ENCODE assay signal across 26 cellular contexts in genomic region chr7:17016402-17017010, GRCh38.
A peak's percentile ranks its signal among the peaks of the same experiment; 100 is the strongest.
DNase-seq lines count a peak whose midpoint lies in the region; FAIRE-seq and TF ChIP-seq lines count a peak whose summit lies in the region.
"Had no signal": no experiment of that assay in that cellular context is flagged by ENCODE, and none has a peak within 500 bp of the region (broad histone marks: within the 10 kb centered on the region; RNA-seq: fewer than 3 reads in every experiment).

No MANE protein-coding gene starts in this region.

- no peaks in the 10 kb centered on the region for H3K9me3 Mint-ChIP-seq in HFFc6
- no peaks in the 10 kb centered on the region for H3K9me3 Mint-ChIP-seq in astrocyte (ENCODE audit: unreplicated experiment)
- peaks cover 4% of the 10 kb centered on the region for H3K9me3 Mint-ChIP-seq in mesothelial cell of epicardium
- no peaks in the 10 kb centered on the region for H3K9me3 Mint-ChIP-seq in activated naive CD8-positive, alpha-beta T cell treated with anti-CD3 and anti-CD28 coated beads for 36 hours
- H3K9me3 Mint-ChIP-seq: activated CD4-positive, alpha-beta T cell treated with anti-CD3 and anti-CD28 coated beads, Interleukin-2, amount 10 ng/mL, durations not matched to agents 24 days and 14 days; central memory CD8-positive, alpha-beta T cell; IgD-negative memory B cell; natural killer cell had no signal

- DNase-seq in HFFc6 (no peak), astrocyte (ENCODE audit: low read depth) (no peak), mesothelial cell of epicardium (ENCODE audit: low spot score in 2 of 2, unreplicated experiment in 2 of 2) (no peak), GM12891 (ENCODE audit: insufficient read length, low spot score) (no peak), UCSD-AML1 (lab: John Stamatoyannopoulos, UW; ENCODE audit: unreplicated experiment) (no peak)
- no peak for DNase-seq in activated naive CD8-positive, alpha-beta T cell treated with anti-CD3 and anti-CD28 coated beads for 36 hours
- DNase-seq: activated CD4-positive, alpha-beta T cell treated with anti-CD3 and anti-CD28 coated beads, Interleukin-2, amount 10 ng/mL, durations not matched to agents 24 days and 14 days; activated effector memory CD4-positive, alpha-beta T cell treated with anti-CD3 and anti-CD28 coated beads, Interleukin-2, amount 50 U/mL, for 16 hours; heart left ventricle; natural killer cell; NCI-H1092 treated with DMSO at 0.1 percent for 48 hours; NCI-H187; NCI-H446 treated with DMSO at 0.1 percent for 48 hours; NCI-H82; ovary; SHP77 treated with DMSO at 0.1 percent for 48 hours; spleen; stimulated activated CD4-positive, alpha-beta T cell treated with anti-CD3 and anti-CD28 coated beads, Interleukin-2, amount 100 ng/mL, for 24 hours; stimulated activated naive CD8-positive, alpha-beta T cell treated with anti-CD3 and anti-CD28 coated beads, Interleukin-15, Interleukin-2, amounts not matched to agents 100 U/mL and 50 U/mL, for 24 hours had no signal

- no peak overlapping the region for H2AFZ ChIP-seq in astrocyte (ENCODE audit: low read depth, low read length)

- TF ChIP-seq CTCF in HFFc6 (IDR thresholded peaks at IDR 0.05) = no peak
- no peak for TF ChIP-seq CTCF in astrocyte (IDR thresholded peaks at IDR 0.05; ENCODE audit: insufficient read depth, low read depth, low read length)
- TF ChIP-seq CTCF in mesothelial cell of epicardium (IDR thresholded peaks at IDR 0.05; ENCODE audit: unreplicated experiment) = no peak

- peak overlapping the region; percentile 20; the same call in 1 of the 2 replicates for H3K27ac Mint-ChIP-seq in HFFc6
- H3K27ac Mint-ChIP-seq in astrocyte (ENCODE audit: unreplicated experiment) = no peak overlapping the region
- H3K27ac Mint-ChIP-seq in mesothelial cell of epicardium = peak overlapping the region; percentile 76
- no peak overlapping the region for H3K27ac Mint-ChIP-seq in activated naive CD8-positive, alpha-beta T cell treated with anti-CD3 and anti-CD28 coated beads for 36 hours
- H3K27ac Mint-ChIP-seq: activated CD4-positive, alpha-beta T cell treated with anti-CD3 and anti-CD28 coated beads, Interleukin-2, amount 10 ng/mL, durations not matched to agents 24 days and 14 days; IgD-negative memory B cell had no signal

- H3K4me1 ChIP-seq in astrocyte (ENCODE audit: insufficient read depth, low read length) (peaks cover 8% of the 10 kb centered on the region), thymus (ENCODE audit: control insufficient read depth, insufficient read depth, low read length) (no peaks in the 10 kb centered on the region)
- H3K4me1 ChIP-seq: vagina had no signal

- H3K4me2 ChIP-seq in astrocyte (ENCODE audit: low read length) = no peak overlapping the region

- H3K27ac ChIP-seq in astrocyte (ENCODE audit: low read depth, low read length) (peak overlapping the region; percentile 17), thymus (ENCODE audit: low read depth) (peak overlapping the region; percentile 15)
- H3K27ac ChIP-seq: ovary, vagina had no signal

- H3K4me3 Mint-ChIP-seq in HFFc6 (no peak overlapping the region), astrocyte (ENCODE audit: unreplicated experiment) (no peak overlapping the region), mesothelial cell of epicardium (no peak overlapping the region)
- no peak overlapping the region for H3K4me3 Mint-ChIP-seq in activated naive CD8-positive, alpha-beta T cell treated with anti-CD3 and anti-CD28 coated beads for 36 hours
- H3K4me3 Mint-ChIP-seq: activated CD4-positive, alpha-beta T cell treated with anti-CD3 and anti-CD28 coated beads, Interleukin-2, amount 10 ng/mL, durations not matched to agents 24 days and 14 days; central memory CD8-positive, alpha-beta T cell; natural killer cell had no signal

- H3K27me3 Mint-ChIP-seq in HFFc6 (ENCODE audit: insufficient read depth) (no peaks in the 10 kb centered on the region), astrocyte (ENCODE audit: low read depth, unreplicated experiment) (no peaks in the 10 kb centered on the region), mesothelial cell of epicardium (ENCODE audit: low read depth) (no peaks in the 10 kb centered on the region)
- H3K27me3 Mint-ChIP-seq in activated naive CD8-positive, alpha-beta T cell treated with anti-CD3 and anti-CD28 coated beads for 36 hours = no peaks in the 10 kb centered on the region
- H3K27me3 Mint-ChIP-seq: central memory CD8-positive, alpha-beta T cell; IgD-negative memory B cell had no signal

- 98% methylated on average over 2 of the region's 2 CpGs for WGBS in thymus

- H3K9ac ChIP-seq in astrocyte (ENCODE audit: low read length) = no peak overlapping the region
- H3K9ac ChIP-seq: BLaER1 treated with 17β-estradiol and CSF1 and Interleukin-3, amounts not matched to agents 10 nM and 100 nM had no signal

- H3K4me1 Mint-ChIP-seq in HFFc6 (ENCODE audit: low read depth) (peaks cover 45% of the 10 kb centered on the region), astrocyte (ENCODE audit: low read depth, unreplicated experiment) (peaks cover 13% of the 10 kb centered on the region), mesothelial cell of epicardium (peaks cover 16% of the 10 kb centered on the region)
- no peaks in the 10 kb centered on the region for H3K4me1 Mint-ChIP-seq in activated naive CD8-positive, alpha-beta T cell treated with anti-CD3 and anti-CD28 coated beads for 36 hours
- H3K4me1 Mint-ChIP-seq: central memory CD8-positive, alpha-beta T cell had no signal

- H3K27me3 ChIP-seq in astrocyte (ENCODE audit: insufficient read depth, low read length) (no peaks in the 10 kb centered on the region), thymus (ENCODE audit: control insufficient read depth, insufficient read depth) (no peaks in the 10 kb centered on the region)
- H3K27me3 ChIP-seq: BLaER1 treated with 17β-estradiol and CSF1 and Interleukin-3, amounts not matched to agents 10 nM and 100 nM; heart left ventricle; ovary; spleen; vagina had no signal

- H3K4me3 ChIP-seq in astrocyte (ENCODE audit: insufficient read depth, low read depth, low read length) (no peak overlapping the region), thymus (ENCODE audit: low read length) (no peak overlapping the region)
- H3K4me3 ChIP-seq: BLaER1 treated with 17β-estradiol and CSF1 and Interleukin-3, amounts not matched to agents 10 nM and 100 nM; GM12878; heart left ventricle; ovary; spleen; vagina had no signal

- H3K36me3 ChIP-seq in astrocyte (ENCODE audit: insufficient read depth, low read length) (no peaks in the 10 kb centered on the region), thymus (ENCODE audit: control insufficient read depth, insufficient read depth) (no peaks in the 10 kb centered on the region)
- H3K36me3 ChIP-seq: BLaER1 treated with 17β-estradiol and CSF1 and Interleukin-3, amounts not matched to agents 10 nM and 100 nM; heart left ventricle; ovary; spleen; vagina had no signal

- TF ChIP-seq POLR2A in GM12891 (IDR thresholded peaks at IDR 0.05; ENCODE audit: low read depth, low read length) = no peak

- H3K9me3 ChIP-seq in astrocyte (ENCODE audit: insufficient read depth, low read depth, low read length) (no peaks in the 10 kb centered on the region), thymus (ENCODE audit: control insufficient read depth) (no peaks in the 10 kb centered on the region)
- H3K9me3 ChIP-seq: heart left ventricle, ovary, spleen, vagina had no signal

- peak; percentile 9 for FAIRE-seq in astrocyte (lab: Jason Lieb, UNC)
- FAIRE-seq in GM12891 (lab: Jason Lieb, UNC) = no peak
- FAIRE-seq: GM12878, keratinocyte had no signal

- H3K79me2 ChIP-seq in astrocyte (ENCODE audit: insufficient read depth, low read length) = no peaks in the 10 kb centered on the region

- H4K20me1 ChIP-seq in astrocyte (ENCODE audit: insufficient read depth, low read length) = no peaks in the 10 kb centered on the region
- H4K20me1 ChIP-seq: BLaER1 treated with 17β-estradiol and CSF1 and Interleukin-3, amounts not matched to agents 10 nM and 100 nM had no signal

- H3K36me3 Mint-ChIP-seq in HFFc6 (ENCODE audit: low read depth) (peaks cover 5% of the 10 kb centered on the region; the same call in 1 of the 2 replicates), astrocyte (ENCODE audit: low read depth, unreplicated experiment) (no peaks in the 10 kb centered on the region), mesothelial cell of epicardium (no peaks in the 10 kb centered on the region)
- H3K36me3 Mint-ChIP-seq in activated naive CD8-positive, alpha-beta T cell treated with anti-CD3 and anti-CD28 coated beads for 36 hours = no peaks in the 10 kb centered on the region
- H3K36me3 Mint-ChIP-seq: IgD-negative memory B cell, natural killer cell had no signal

TF ChIP-seq in GM12891, 5 proteins besides CTCF, POLR2A, EP300 and RAD21:
- TF ChIP-seq TAF1 (IDR thresholded peaks at IDR 0.05; ENCODE audit: low read depth, low read length) (no peak), PAX5 (IDR thresholded peaks at IDR 0.05; ENCODE audit: insufficient read depth, low read length, severe bottlenecking) (no peak), POLR2AphosphoS5 (IDR thresholded peaks at IDR 0.05; ENCODE audit: low read depth, low read length) (no peak), POU2F2 (IDR thresholded peaks at IDR 0.05; ENCODE audit: low read depth, low read length) (no peak), SPI1 (IDR thresholded peaks at IDR 0.05; ENCODE audit: low read depth, low read length) (no peak)

Comparison
In these comparisons a context has a peak if more than half of its experiments do, and no peak if none do; other contexts are left out.
1. H3K27ac Mint-ChIP-seq: peak in HFFc6 (single experiment) and mesothelial cell of epicardium (single experiment); none in astrocyte (single experiment) and activated naive CD8-positive, alpha-beta T cell treated with anti-CD3 and anti-CD28 coated beads for 36 hours (single experiment).